Comparison of ENCODE assay signal across 8 cellular contexts in genomic region chr1:245807954-245808719, GRCh38.
A peak's percentile ranks its signal among the peaks of the same experiment; 100 is the strongest.
DNase-seq lines count a peak whose midpoint lies in the region; ATAC-seq lines count a peak whose summit lies in the region.

No MANE protein-coding gene starts in this region.

- H3K4me3 Mint-ChIP-seq in immature natural killer cell, result peak overlapping the region; percentile 29 to 84 (median 72)

- H2AFZ ChIP-seq in Karpas-422 (ENCODE audit: low read length), result no peak overlapping the region

- H3K9ac ChIP-seq in Karpas-422 (ENCODE audit: low read length), result peak overlapping the region; percentile 68

- H3K27me3 Mint-ChIP-seq in immature natural killer cell (ENCODE audit: low read depth in 3 of 3), result peaks cover 3 to 9% (median 4%) of the 10 kb centered on the region in 3 donors

- DNase-seq in COLO668 (lab: John Stamatoyannopoulos, UW; ENCODE audit: unreplicated experiment) (peak; percentile 32), Karpas-422 (peak; percentile 89), immature natural killer cell (no peak), activated gamma-delta T cell (lab: John Stamatoyannopoulos, UW) (no peak), NCI-H146 (lab: John Stamatoyannopoulos, UW) (no peak)

- peak overlapping the region; percentile 96 for H3K27ac ChIP-seq in Karpas-422 (ENCODE audit: low read length)

- peak overlapping the region; percentile 60 for H3K4me3 ChIP-seq in Karpas-422 (ENCODE audit: low read length)

- ATAC-seq in GM19467 (IDR thresholded peaks at IDR 0.05; ENCODE audit: unreplicated experiment) (peak; percentile 40), GM19023 (IDR thresholded peaks at IDR 0.05; ENCODE audit: unreplicated experiment) (no peak)
- no peak for ATAC-seq in activated CD4-positive, CD25-positive, alpha-beta regulatory T cell treated with anti-CD3 and anti-CD28 coated beads, Interleukin-2, amount 50 U/mL, for 24 hours

- peaks cover 0 to 4% (median 0%) of the 10 kb centered on the region in 3 donors for H3K36me3 Mint-ChIP-seq in immature natural killer cell

- peaks cover 78% of the 10 kb centered on the region for H3K4me1 ChIP-seq in Karpas-422 (ENCODE audit: low read length)

- H3K9me3 ChIP-seq in Karpas-422 (ENCODE audit: low read length), result no peaks in the 10 kb centered on the region

- peaks cover 39 to 54% of the 10 kb centered on the region in 2 donors for H3K4me1 Mint-ChIP-seq in immature natural killer cell

- no peaks in the 10 kb centered on the region for H3K27me3 ChIP-seq in Karpas-422 (ENCODE audit: low read length)

- peak overlapping the region; percentile 70 for H3K4me2 ChIP-seq in Karpas-422 (ENCODE audit: low read depth, low read length, poor library complexity, severe bottlenecking)

- H3K36me3 ChIP-seq in Karpas-422 (ENCODE audit: insufficient read depth, low read length), result no peaks in the 10 kb centered on the region

- H3K79me2 ChIP-seq in Karpas-422 (ENCODE audit: low read length), result no peaks in the 10 kb centered on the region

- no peaks in the 10 kb centered on the region for H4K20me1 ChIP-seq in Karpas-422 (ENCODE audit: insufficient read depth, low read depth, low read length)

- peak overlapping the region; percentile 83 to 95 (median 89) for H3K27ac Mint-ChIP-seq in immature natural killer cell

- no peaks in the 10 kb centered on the region for H3K9me2 ChIP-seq in Karpas-422 (replicated peaks; ENCODE audit: insufficient read depth, low read length)

- no peaks in the 10 kb centered on the region for H3K9me3 Mint-ChIP-seq in immature natural killer cell

Comparison
In these comparisons a context has a peak if more than half of its experiments do, and no peak if none do; other contexts are left out.
1. DNase-seq: peak in COLO668 (single experiment) and Karpas-422 (single experiment); none in immature natural killer cell (0 of 3), activated gamma-delta T cell (single experiment) and NCI-H146 (single experiment).